Comparison of ENCODE assay signal across 24 cellular contexts in the genomic region with DNA sequence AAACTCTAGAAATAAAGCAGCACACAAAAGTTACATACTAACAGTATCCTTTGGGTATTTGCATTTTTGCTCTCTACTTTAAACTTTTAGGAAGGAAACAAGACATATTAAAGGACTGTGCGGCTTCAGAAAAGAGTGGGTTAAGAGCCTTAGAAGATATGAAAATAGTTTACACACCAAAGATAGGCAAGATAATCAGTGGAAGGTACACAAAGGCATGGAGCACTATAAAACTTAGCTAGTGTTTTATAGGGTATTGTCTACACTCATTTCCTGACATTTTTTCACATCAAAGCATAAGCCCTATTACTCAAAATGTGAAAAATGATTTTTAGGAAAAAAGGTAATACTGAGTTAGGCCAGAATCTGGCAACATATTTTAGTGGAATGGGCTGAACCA.
"Had no signal": no experiment of that assay in that cellular context is flagged by ENCODE, and none has a peak within 500 bp of the region (broad histone marks: within the 10 kb centered on the region; RNA-seq: fewer than 3 reads in every experiment).

No MANE protein-coding gene starts in this region.

- H3K4me3 ChIP-seq: neural progenitor cell, ovary, psoas muscle, right lobe of liver, sigmoid colon, stomach, thoracic aorta, thyroid gland, tibial nerve, upper lobe of right lung, uterus had no signal

- H3K36me3 ChIP-seq: ovary, uterus had no signal

- H3K9ac ChIP-seq: neural progenitor cell, parathyroid adenoma had no signal

- H3K27ac ChIP-seq: neural progenitor cell, ovary, parathyroid adenoma, psoas muscle, right lobe of liver, sigmoid colon, stomach, thoracic aorta, thyroid gland, tibial nerve, upper lobe of right lung, uterus had no signal

- H3K9me3 ChIP-seq: ovary, psoas muscle, right lobe of liver, sigmoid colon, stomach, thoracic aorta, thyroid gland, tibial nerve, upper lobe of right lung, uterus had no signal

- H3K27me3 ChIP-seq: neural progenitor cell, ovary, right lobe of liver, sigmoid colon, stomach, thyroid gland, tibial nerve, upper lobe of right lung, uterus had no signal

- ATAC-seq: natural killer cell; psoas muscle; right cardiac atrium; right lobe of liver; stimulated activated effector memory CD8-positive, alpha-beta T cell treated with anti-CD3 and anti-CD28 coated beads, Interleukin-12 subunit alpha, Interleukin-12 subunit beta, amount 100 ng/mL, for 72 hours; stimulated activated naive B cell treated with anti-CD40 and anti-IgM and Interleukin-4, amounts not matched to agents 10 μg/mL and 1 μg/mL and 100 μg/mL, for 72 hours; upper lobe of right lung had no signal

- DNase-seq: natural killer cell; occipital lobe; ovary; posterior cingulate gyrus; psoas muscle; right cardiac atrium; right lobe of liver; sigmoid colon; small intestine; stimulated activated CD4-positive, alpha-beta T cell treated with anti-CD3 and anti-CD28 coated beads, Interleukin-15, amount 100 ng/mL, for 24 hours; stimulated activated CD4-positive, alpha-beta T cell treated with anti-CD3 and anti-CD28 coated beads, Interleukin-2, amount 100 ng/mL, for 24 hours; stimulated activated CD4-positive, alpha-beta T cell treated with anti-CD3 and anti-CD28 coated beads, Interleukin-2, amount 100 ng/mL, for 48 hours; stimulated activated CD4-positive, alpha-beta T cell treated with anti-CD3 and anti-CD28 coated beads, Interleukin-4, amount 100 ng/mL, for 24 hours; stimulated activated naive B cell treated with anti-CD40 and anti-IgM and Interleukin-4, amounts not matched to agents 10 μg/mL and 1 μg/mL and 100 μg/mL, for 72 hours; stimulated activated naive CD4-positive, alpha-beta T cell treated with Interleukin-2 at 50 U/mL for 16 hours; stomach; thyroid gland; upper lobe of right lung; uterus had no signal

- H3K4me1 ChIP-seq: neural progenitor cell, parathyroid adenoma, psoas muscle, sigmoid colon, thyroid gland, tibial nerve, upper lobe of right lung, uterus had no signal
